Comparison of ENCODE assay signal across 1 cellular context in the genomic region with DNA sequence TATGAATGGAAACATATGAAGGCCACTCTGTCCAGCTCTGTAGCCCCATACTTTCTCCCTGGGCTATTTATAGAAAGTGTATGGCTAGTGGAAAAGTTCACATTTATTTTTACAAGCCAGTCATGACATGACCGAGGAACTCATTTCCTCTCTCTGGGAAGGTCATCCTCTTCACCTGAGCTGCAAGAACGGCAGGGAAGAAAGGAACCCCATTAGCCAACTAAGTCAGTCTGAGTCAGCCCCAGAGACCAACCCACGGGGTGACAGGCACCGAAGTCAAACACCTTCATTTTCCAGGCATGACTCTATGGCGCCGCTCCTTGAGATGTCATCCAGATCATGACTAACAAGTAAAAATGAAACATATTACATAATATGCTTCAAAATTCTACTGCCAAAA.
TF ChIP-seq lines count a peak whose summit lies in the region.

No MANE protein-coding gene starts in this region.

TF ChIP-seq in IMR-90, 13 proteins besides CTCF, POLR2A, EP300 and RAD21 (continued from another document):
- TF ChIP-seq, protein P1, sequence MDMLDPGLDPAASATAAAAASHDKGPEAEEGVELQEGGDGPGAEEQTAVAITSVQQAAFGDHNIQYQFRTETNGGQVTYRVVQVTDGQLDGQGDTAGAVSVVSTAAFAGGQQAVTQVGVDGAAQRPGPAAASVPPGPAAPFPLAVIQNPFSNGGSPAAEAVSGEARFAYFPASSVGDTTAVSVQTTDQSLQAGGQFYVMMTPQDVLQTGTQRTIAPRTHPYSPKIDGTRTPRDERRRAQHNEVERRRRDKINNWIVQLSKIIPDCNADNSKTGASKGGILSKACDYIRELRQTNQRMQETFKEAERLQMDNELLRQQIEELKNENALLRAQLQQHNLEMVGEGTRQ (IDR thresholded peaks at IDR 0.05; ENCODE audit: low read depth, low read length), result no peak
- TF ChIP-seq CHD1 (IDR thresholded peaks at IDR 0.05; ENCODE audit: low read depth, low read length) (no peak), MXI1 (IDR thresholded peaks at IDR 0.05; ENCODE audit: borderline replicate concordance, low read depth, low read length) (no peak), MAZ (IDR thresholded peaks at IDR 0.05; ENCODE audit: borderline replicate concordance, low read depth, low read length) (no peak), BHLHE40 (IDR thresholded peaks at IDR 0.05; ENCODE audit: low read depth, low read length) (no peak), RFX5 (IDR thresholded peaks at IDR 0.05; ENCODE audit: low read depth, low read length) (no peak), MAFK (IDR thresholded peaks at IDR 0.05; ENCODE audit: low read depth, low read length) (no peak)
- TF ChIP-seq, protein P2, sequence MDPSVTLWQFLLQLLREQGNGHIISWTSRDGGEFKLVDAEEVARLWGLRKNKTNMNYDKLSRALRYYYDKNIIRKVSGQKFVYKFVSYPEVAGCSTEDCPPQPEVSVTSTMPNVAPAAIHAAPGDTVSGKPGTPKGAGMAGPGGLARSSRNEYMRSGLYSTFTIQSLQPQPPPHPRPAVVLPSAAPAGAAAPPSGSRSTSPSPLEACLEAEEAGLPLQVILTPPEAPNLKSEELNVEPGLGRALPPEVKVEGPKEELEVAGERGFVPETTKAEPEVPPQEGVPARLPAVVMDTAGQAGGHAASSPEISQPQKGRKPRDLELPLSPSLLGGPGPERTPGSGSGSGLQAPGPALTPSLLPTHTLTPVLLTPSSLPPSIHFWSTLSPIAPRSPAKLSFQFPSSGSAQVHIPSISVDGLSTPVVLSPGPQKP (IDR thresholded peaks at IDR 0.05; ENCODE audit: borderline replicate concordance, low read depth, low read length), result no peak
